ENCODE assay signal across 1 cellular context in the genomic region with DNA sequence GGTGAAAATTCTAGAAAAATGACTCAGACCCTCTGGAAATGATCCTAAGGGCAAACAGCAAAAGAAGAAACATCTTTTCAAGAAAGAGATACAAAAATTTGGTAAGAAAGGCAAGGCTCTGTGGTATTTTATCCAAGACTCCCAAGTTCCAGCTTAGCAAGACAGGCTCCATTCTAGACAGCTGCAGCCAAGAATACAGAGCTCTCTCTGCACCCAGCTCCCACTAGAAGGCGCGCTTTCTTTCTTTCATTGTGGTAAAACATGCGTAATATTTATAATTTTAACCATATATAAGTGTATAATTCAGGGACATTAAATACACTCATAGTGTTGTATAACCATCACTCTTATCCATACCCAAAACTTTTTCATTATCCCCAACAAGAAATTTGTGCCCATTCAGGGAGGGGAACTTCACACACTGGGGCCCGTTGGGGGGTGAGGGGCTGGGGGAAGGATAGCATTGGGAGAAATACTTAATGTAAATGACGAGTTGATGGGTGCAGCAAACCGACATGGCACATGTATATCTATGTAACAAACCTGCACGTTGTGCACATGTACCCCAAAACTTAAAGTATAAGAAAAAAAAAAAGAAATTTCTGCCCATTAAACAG.
TF ChIP-seq lines count a peak whose summit lies in the region.

No MANE protein-coding gene starts in this region.

TF ChIP-seq in IMR-90, 13 proteins besides CTCF, POLR2A, EP300 and RAD21 (continued from another document):
- TF ChIP-seq ELK1 (IDR thresholded peaks at IDR 0.05; ENCODE audit: borderline replicate concordance, low read depth, low read length) (no peak), USF2 (IDR thresholded peaks at IDR 0.05; ENCODE audit: low read depth, low read length) (no peak)
